In the genomic region with DNA sequence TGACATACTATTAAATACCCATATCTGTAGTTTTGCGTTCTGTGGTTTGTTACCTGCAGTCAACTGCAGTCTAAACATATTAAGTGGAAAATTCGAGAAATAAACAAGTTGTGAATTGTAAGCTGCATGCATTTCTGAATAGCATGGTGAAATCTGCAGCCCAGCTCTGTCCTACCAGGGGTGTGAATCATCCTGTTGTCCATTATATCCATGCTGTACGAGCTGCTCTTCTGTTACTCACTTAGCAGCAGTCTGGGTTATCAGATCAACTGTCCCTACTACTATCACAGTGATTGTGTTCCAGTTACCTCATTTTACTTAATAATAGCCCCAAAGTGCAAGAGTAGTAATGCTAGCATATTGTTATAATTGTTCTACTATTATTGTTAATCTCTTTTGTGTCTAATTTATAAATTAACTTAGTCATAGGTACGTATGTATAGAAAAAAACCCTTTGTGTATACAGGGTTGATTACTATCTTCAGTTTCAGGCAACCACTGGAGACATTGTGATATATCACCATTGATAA, we compare ENCODE assay signal across 20 cellular contexts.
DNase-seq lines count a peak whose midpoint lies in the region; ATAC-seq and TF ChIP-seq lines count a peak whose summit lies in the region.
"Had no signal": no experiment of that assay in that cellular context is flagged by ENCODE, and none has a peak within 500 bp of the region (broad histone marks: within the 10 kb centered on the region; RNA-seq: fewer than 3 reads in every experiment).

No MANE protein-coding gene starts in this region.

- H3K36me3 Mint-ChIP-seq in HFFc6 (ENCODE audit: low read depth) (no peaks in the 10 kb centered on the region), Caco-2 (ENCODE audit: insufficient read depth, unreplicated experiment) (no peaks in the 10 kb centered on the region)

- DNase-seq in AG04450 (ENCODE audit: low read depth, low spot score) (peak; percentile 16), HFFc6 (peak; percentile 59), astrocyte of the spinal cord (ENCODE audit: low read depth, low spot score) (peak; percentile 26), fibroblast of the conjunctiva (ENCODE audit: low read depth) (peak; percentile 2), COR-L47 (lab: John Stamatoyannopoulos, UW) (no peak), Caco-2 (no peak), left colon (no peak)
- DNase-seq: activated CD4-positive, alpha-beta T cell treated with anti-CD3 and anti-CD28 coated beads, Interleukin-2, amount 10 ng/mL, durations not matched to agents 24 days and 14 days; activated CD8-positive, alpha-beta memory T cell treated with anti-CD3 and anti-CD28 coated beads, Interleukin-2, amount 50 U/mL, for 48 hours; activated gamma-delta T cell; GDM1; KG1; NCI-H1105; NCI-H2171 treated with DMSO at 0.1 percent for 48 hours; NCI-H82; Peyer's patch; right cardiac atrium had no signal

- H3K4me1 Mint-ChIP-seq in HFFc6 (ENCODE audit: low read depth) (peaks cover 8% of the 10 kb centered on the region), Caco-2 (ENCODE audit: low read depth, unreplicated experiment) (no peaks in the 10 kb centered on the region)
- H3K4me1 Mint-ChIP-seq: activated CD4-positive, alpha-beta T cell treated with anti-CD3 and anti-CD28 coated beads, Interleukin-2, amount 10 ng/mL, durations not matched to agents 24 days and 14 days had no signal

- no peak overlapping the region for H3K27ac ChIP-seq in AG04450 (ENCODE audit: low read depth, low read length)
- H3K27ac ChIP-seq: hepatocyte, HL-60, Peyer's patch had no signal

- H3K27me3 Mint-ChIP-seq in HFFc6 (ENCODE audit: insufficient read depth) (no peaks in the 10 kb centered on the region), Caco-2 (ENCODE audit: insufficient read depth, unreplicated experiment) (no peaks in the 10 kb centered on the region)
- H3K27me3 Mint-ChIP-seq: activated CD4-positive, alpha-beta T cell treated with anti-CD3 and anti-CD28 coated beads, Interleukin-2, amount 10 ng/mL, durations not matched to agents 24 days and 14 days had no signal

- H3K27ac Mint-ChIP-seq in HFFc6 = no peak overlapping the region
- no peak overlapping the region for H3K27ac Mint-ChIP-seq in Caco-2 (ENCODE audit: unreplicated experiment)
- H3K27ac Mint-ChIP-seq: activated CD4-positive, alpha-beta T cell treated with anti-CD3 and anti-CD28 coated beads, Interleukin-2, amount 10 ng/mL, durations not matched to agents 24 days and 14 days had no signal

- H3K9me3 ChIP-seq in AG04450 (ENCODE audit: control insufficient read depth, insufficient read depth, low read length) = no peaks in the 10 kb centered on the region
- H3K9me3 ChIP-seq in Caco-2 = no peaks in the 10 kb centered on the region
- H3K9me3 ChIP-seq: Peyer's patch had no signal

- POLR2A ChIA-PET in AG04450 (lab: Yijun Ruan, JAX) (no interaction called here), Caco-2 (lab: Charles Lee) (no interaction called here)

- CTCF ChIA-PET in AG04450 (lab: Charles Lee) = no interaction called here
- CTCF ChIA-PET in Caco-2 (lab: Charles Lee) = no interaction called here

- no peak for TF ChIP-seq CTCF in AG04450 (IDR thresholded peaks at IDR 0.05; ENCODE audit: low read depth, low read length)
- TF ChIP-seq CTCF in HFFc6 (IDR thresholded peaks at IDR 0.05) = no peak
- no peak for TF ChIP-seq CTCF in astrocyte of the spinal cord (IDR thresholded peaks at IDR 0.05; ENCODE audit: low read depth, low read length)
- TF ChIP-seq CTCF in Caco-2 (IDR thresholded peaks at IDR 0.05; ENCODE audit: insufficient read depth in 1 of 2, low read depth in 1 of 2, low read length in 1 of 2, severe bottlenecking in 1 of 2, unreplicated experiment in 1 of 2) = no peak

- in situ Hi-C loops in astrocyte of the spinal cord (cut with HindIII; ENCODE audit: low sequenced_read_pairs) = no loop called here

- H3K4me1 ChIP-seq in Caco-2 = no peaks in the 10 kb centered on the region
- H3K4me1 ChIP-seq: Peyer's patch had no signal

- intact Hi-C loops in Caco-2 (cut with micrococcal nuclease; ENCODE audit: unreplicated experiment) (no loop called here), left colon (cut with DNase I, micrococcal nuclease) (no loop called here)

- H3K27me3 ChIP-seq in AG04450 (ENCODE audit: control insufficient read depth, insufficient read depth, low read length) = no peaks in the 10 kb centered on the region
- H3K27me3 ChIP-seq in Caco-2 (replicated peaks; ENCODE audit: control insufficient read depth, insufficient read depth, low read length) = no peaks in the 10 kb centered on the region
- H3K27me3 ChIP-seq: hepatocyte, Peyer's patch had no signal

- H3K9me3 Mint-ChIP-seq in HFFc6 (no peaks in the 10 kb centered on the region), Caco-2 (ENCODE audit: unreplicated experiment) (no peaks in the 10 kb centered on the region)
- H3K9me3 Mint-ChIP-seq: activated CD4-positive, alpha-beta T cell treated with anti-CD3 and anti-CD28 coated beads, Interleukin-2, amount 10 ng/mL, durations not matched to agents 24 days and 14 days had no signal

- no peak for ATAC-seq in left colon
- no peak for ATAC-seq in GM21619 (IDR thresholded peaks at IDR 0.05; ENCODE audit: unreplicated experiment)
- ATAC-seq: right cardiac atrium had no signal

- H3K4me3 ChIP-seq in AG04450 (ENCODE audit: low read depth, low read length) (no peak overlapping the region), astrocyte of the spinal cord (ENCODE audit: low read depth, low read length) (no peak overlapping the region), Caco-2 (ENCODE audit: low read depth, low read length) (no peak overlapping the region)
- H3K4me3 ChIP-seq: hepatocyte, Peyer's patch had no signal

- no peaks in the 10 kb centered on the region for H3K36me3 ChIP-seq in Caco-2 (ENCODE audit: control insufficient read depth, insufficient read depth, low read length)
- H3K36me3 ChIP-seq: Peyer's patch had no signal

- H3K4me3 Mint-ChIP-seq in HFFc6 (no peak overlapping the region), Caco-2 (ENCODE audit: unreplicated experiment) (no peak overlapping the region)
- H3K4me3 Mint-ChIP-seq: activated CD4-positive, alpha-beta T cell treated with anti-CD3 and anti-CD28 coated beads, Interleukin-2, amount 10 ng/mL, durations not matched to agents 24 days and 14 days had no signal

- BruUV-seq in Caco-2 (replicated peaks; lab: Mats Ljungman, UMichigan) = no TSS peak

Comparison
In these comparisons a context has a peak if more than half of its experiments do, and no peak if none do; other contexts are left out.
1. DNase-seq: peak in AG04450 (single experiment), HFFc6 (single experiment), astrocyte of the spinal cord (single experiment) and fibroblast of the conjunctiva (single experiment); none in COR-L47 (single experiment), Caco-2 (0 of 2) and left colon (0 of 2).